Comparison of ENCODE assay signal across 12 cellular contexts in the genomic region with DNA sequence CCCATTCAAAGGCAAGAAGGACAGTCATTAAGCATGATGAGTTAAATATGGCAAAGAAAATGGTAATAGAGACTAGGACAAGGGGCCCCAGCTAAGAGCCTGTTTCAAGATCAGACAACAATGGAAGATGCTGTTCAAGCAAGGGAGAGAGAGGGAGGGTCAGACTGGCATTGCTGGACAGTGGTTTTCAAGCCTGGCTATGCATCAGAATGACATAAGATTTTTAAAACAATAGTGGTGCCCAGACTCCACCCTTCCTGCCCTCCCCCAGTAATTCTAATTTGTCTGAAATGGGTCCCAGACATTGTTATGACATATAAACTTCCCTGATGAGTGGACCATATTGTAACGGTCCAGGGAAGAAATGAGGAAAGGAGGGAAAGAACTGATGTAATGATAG.
DNase-seq lines count a peak whose midpoint lies in the region; TF ChIP-seq lines count a peak whose summit lies in the region.
"Had no signal": no experiment of that assay in that cellular context is flagged by ENCODE, and none has a peak within 500 bp of the region (broad histone marks: within the 10 kb centered on the region; RNA-seq: fewer than 3 reads in every experiment).

No MANE protein-coding gene starts in this region.

- H2AFZ ChIP-seq in GM23248 = no peak overlapping the region

- H3K4me1 ChIP-seq in GM23248 (ENCODE audit: insufficient read depth) = peaks cover 32% of the 10 kb centered on the region
- H3K4me1 ChIP-seq: A549 had no signal

- H3K79me2 ChIP-seq in GM23248 (ENCODE audit: insufficient read depth) = no peaks in the 10 kb centered on the region

- peaks cover 18% of the 10 kb centered on the region; the same call in 1 of the 2 replicates for H3F3A ChIP-seq in GM23248 (ENCODE audit: insufficient read depth)

- no peak for TF ChIP-seq CTCF in fibroblast of the aortic adventitia (IDR thresholded peaks at IDR 0.05; ENCODE audit: insufficient read depth, low read length)

- 22 to 36% methylated on average over 1 of the region's 1 CpG for WGBS in GM23248 (ENCODE audit: low coverage in 1 of 2, low lambda C conversion rate in 2 of 2, missing lambda C conversion rate in 2 of 2), 2 experiments

- no peak overlapping the region for H3K4me2 ChIP-seq in GM23248 (ENCODE audit: unreplicated experiment)
- H3K4me2 ChIP-seq: A549 had no signal

- no peaks in the 10 kb centered on the region for H3K27me3 ChIP-seq in GM23248 (replicated peaks; ENCODE audit: insufficient read depth)

- DNase-seq in GM23248 (peak; percentile 19), HT1080 (ENCODE audit: low read depth) (peak; percentile 31), fibroblast of the aortic adventitia (ENCODE audit: low read depth) (peak; percentile 42), retina (peak; percentile 13), CD1c-positive myeloid dendritic cell (ENCODE audit: extremely low spot score) (no peak), cerebellum (ENCODE audit: low spot score) (no peak)
- DNase-seq in activated naive CD4-positive, alpha-beta T cell treated with anti-CD3 and anti-CD28 coated beads, Interleukin-2, amount 50 U/mL, for 16 hours = no peak
- DNase-seq: CD4-positive, CD25-positive, alpha-beta regulatory T cell; DMS53; GF-D8; H7 had no signal

- no peaks in the 10 kb centered on the region for H3K9me3 ChIP-seq in GM23248 (ENCODE audit: low read depth)
- H3K9me3 ChIP-seq: A549 had no signal

- H3K36me3 ChIP-seq in GM23248 (ENCODE audit: low read depth) = no peaks in the 10 kb centered on the region

- no peak overlapping the region for H3K9ac ChIP-seq in GM23248

- H3K9me2 ChIP-seq in GM23248 (ENCODE audit: insufficient read depth) = 0 out of 2 replicates have a peak, but pooled peaks cover 3% of the 10 kb centered on the region

- H3K4me3 ChIP-seq in GM23248 = no peak overlapping the region
- H3K4me3 ChIP-seq in fibroblast of the aortic adventitia (ENCODE audit: low read depth, low read length) = no peak overlapping the region
- H3K4me3 ChIP-seq: A549 had no signal

- H4K20me1 ChIP-seq in GM23248 (ENCODE audit: insufficient read depth) = no peaks in the 10 kb centered on the region

- in situ Hi-C loops in GM23248 (cut with MboI) = no loop called here

- no peak overlapping the region for H3K27ac ChIP-seq in GM23248
- H3K27ac ChIP-seq: A549 had no signal

Comparison
In these comparisons a context has a peak if more than half of its experiments do, and no peak if none do; other contexts are left out.
1. DNase-seq: peak in GM23248 (single experiment), HT1080 (single experiment), fibroblast of the aortic adventitia (single experiment) and retina (single experiment); none in activated naive CD4-positive, alpha-beta T cell treated with anti-CD3 and anti-CD28 coated beads, Interleukin-2, amount 50 U/mL, for 16 hours (single experiment), CD1c-positive myeloid dendritic cell (single experiment) and cerebellum (single experiment).